Comparison of ENCODE assay signal across 22 cellular contexts in the genomic region with DNA sequence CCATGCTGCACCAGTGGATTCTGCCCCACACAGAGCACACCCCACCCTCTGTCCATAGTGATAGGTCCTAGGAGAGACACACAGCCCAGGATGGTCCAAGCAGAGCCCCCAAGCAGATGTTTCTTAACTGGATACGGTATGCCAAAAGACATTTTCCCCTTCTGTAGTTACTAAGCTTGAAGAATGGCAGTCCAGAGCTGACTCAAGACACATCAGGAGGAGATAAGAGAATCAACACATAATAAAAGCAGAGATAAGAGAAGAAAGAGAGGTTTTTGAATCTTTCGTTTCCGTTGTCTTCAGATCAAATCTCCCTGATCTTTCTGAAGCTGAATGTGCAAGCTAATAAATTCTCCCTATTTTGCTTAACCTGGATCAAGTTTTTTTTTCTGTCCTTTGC. TPM values are rescaled to one million over a fixed set of nuclear protein-coding genes. Genes with fewer than 3 reads are reported as not detected.
"Had no signal": no experiment of that assay in that cellular context is flagged by ENCODE, and none has a peak within 500 bp of the region (broad histone marks: within the 10 kb centered on the region; RNA-seq: fewer than 3 reads in every experiment).

No MANE protein-coding gene starts in this region.

- H3K4me3 ChIP-seq: ascending aorta, cardiac muscle cell, MG63, Peyer's patch had no signal

- DNase-seq: activated CD4-positive, alpha-beta T cell treated with anti-CD3 and anti-CD28 coated beads for 36 hours; activated CD8-positive, alpha-beta T cell treated with anti-CD3 and anti-CD28 coated beads, Interleukin-2, amount 10 ng/mL, durations not matched to agents 7 days and 5 days; activated effector memory CD4-positive, alpha-beta T cell treated with Interleukin-2 at 50 U/mL for 16 hours; activated naive CD4-positive, alpha-beta T cell; activated T-cell treated with anti-CD3 and anti-CD28 coated beads, Interleukin-2, amount 50 U/mL, for 24 hours; amniotic stem cell; MG63; MV-4-11; NCI-H1092 treated with DMSO at 0.1 percent for 48 hours; NCI-H1436; NCI-H1694 treated with DMSO at 0.1 percent for 48 hours; NCI-H2029 treated with DMSO at 0.1 percent for 48 hours; NCI-H510A treated with DMSO at 0.1 percent for 48 hours; NCI-H69; Peyer's patch; SIG-M5; T-cell; T1000; WERI-Rb-1 had no signal

- H3K9me3 ChIP-seq: Peyer's patch had no signal

- H3K27ac ChIP-seq: ascending aorta, cardiac muscle cell, Peyer's patch, WERI-Rb-1 had no signal

- H3K27me3 ChIP-seq: ascending aorta, cardiac muscle cell, MG63, Peyer's patch had no signal

- ATAC-seq: activated CD4-positive, alpha-beta T cell treated with anti-CD3 and anti-CD28 coated beads for 36 hours; activated CD8-positive, alpha-beta T cell treated with anti-CD3 and anti-CD28 coated beads, Interleukin-2, amount 10 ng/mL, durations not matched to agents 7 days and 5 days; T-cell had no signal

- H3K4me1 ChIP-seq: ascending aorta, Peyer's patch had no signal

- H3K36me3 ChIP-seq: ascending aorta, cardiac muscle cell, MG63, Peyer's patch, WERI-Rb-1 had no signal

RNA-seq across cellular contexts. Expression of a gene that starts 21.8 kb away (rescaled TPM):
- total RNA-seq: activated CD4-positive, alpha-beta T cell treated with anti-CD3 and anti-CD28 coated beads for 36 hours; activated CD8-positive, alpha-beta T cell treated with anti-CD3 and anti-CD28 coated beads, Interleukin-2, amount 10 ng/mL, durations not matched to agents 7 days and 5 days; activated T-helper 1 cell treated with anti-CD3 and anti-CD28 coated beads, Interleukin-12 subunit alpha, Interleukin-12 subunit beta, Interleukin-2, Interleukin-4 antibody, amounts not matched to agents 30 ng/mL and 10 ng/mL and 1 ng/mL, durations not matched to agents 14 hours and 24 hours and 36 hours; T-cell had no signal

RNA-seq across cellular contexts. Expression of a gene that starts 50.6 kb away (rescaled TPM):
- total RNA-seq: activated CD4-positive, alpha-beta T cell treated with anti-CD3 and anti-CD28 coated beads for 36 hours; activated CD8-positive, alpha-beta T cell treated with anti-CD3 and anti-CD28 coated beads, Interleukin-2, amount 10 ng/mL, durations not matched to agents 7 days and 5 days; activated T-helper 1 cell treated with anti-CD3 and anti-CD28 coated beads, Interleukin-12 subunit alpha, Interleukin-12 subunit beta, Interleukin-2, Interleukin-4 antibody, amounts not matched to agents 30 ng/mL and 10 ng/mL and 1 ng/mL, durations not matched to agents 14 hours and 24 hours and 36 hours; ascending aorta; cardiac muscle cell; Peyer's patch; T-cell had no signal
- polyA plus RNA-seq: cardiac muscle cell had no signal
